Comparison of ENCODE assay signal across 1 cellular context in genomic region chr4:92433272-92433758, GRCh38.
TF ChIP-seq lines count a peak whose summit lies in the region.

No MANE protein-coding gene starts in this region.

TF ChIP-seq in GM23338, 12 proteins besides CTCF, POLR2A, EP300 and RAD21 (continued from another document):
- TF ChIP-seq, protein P1, sequence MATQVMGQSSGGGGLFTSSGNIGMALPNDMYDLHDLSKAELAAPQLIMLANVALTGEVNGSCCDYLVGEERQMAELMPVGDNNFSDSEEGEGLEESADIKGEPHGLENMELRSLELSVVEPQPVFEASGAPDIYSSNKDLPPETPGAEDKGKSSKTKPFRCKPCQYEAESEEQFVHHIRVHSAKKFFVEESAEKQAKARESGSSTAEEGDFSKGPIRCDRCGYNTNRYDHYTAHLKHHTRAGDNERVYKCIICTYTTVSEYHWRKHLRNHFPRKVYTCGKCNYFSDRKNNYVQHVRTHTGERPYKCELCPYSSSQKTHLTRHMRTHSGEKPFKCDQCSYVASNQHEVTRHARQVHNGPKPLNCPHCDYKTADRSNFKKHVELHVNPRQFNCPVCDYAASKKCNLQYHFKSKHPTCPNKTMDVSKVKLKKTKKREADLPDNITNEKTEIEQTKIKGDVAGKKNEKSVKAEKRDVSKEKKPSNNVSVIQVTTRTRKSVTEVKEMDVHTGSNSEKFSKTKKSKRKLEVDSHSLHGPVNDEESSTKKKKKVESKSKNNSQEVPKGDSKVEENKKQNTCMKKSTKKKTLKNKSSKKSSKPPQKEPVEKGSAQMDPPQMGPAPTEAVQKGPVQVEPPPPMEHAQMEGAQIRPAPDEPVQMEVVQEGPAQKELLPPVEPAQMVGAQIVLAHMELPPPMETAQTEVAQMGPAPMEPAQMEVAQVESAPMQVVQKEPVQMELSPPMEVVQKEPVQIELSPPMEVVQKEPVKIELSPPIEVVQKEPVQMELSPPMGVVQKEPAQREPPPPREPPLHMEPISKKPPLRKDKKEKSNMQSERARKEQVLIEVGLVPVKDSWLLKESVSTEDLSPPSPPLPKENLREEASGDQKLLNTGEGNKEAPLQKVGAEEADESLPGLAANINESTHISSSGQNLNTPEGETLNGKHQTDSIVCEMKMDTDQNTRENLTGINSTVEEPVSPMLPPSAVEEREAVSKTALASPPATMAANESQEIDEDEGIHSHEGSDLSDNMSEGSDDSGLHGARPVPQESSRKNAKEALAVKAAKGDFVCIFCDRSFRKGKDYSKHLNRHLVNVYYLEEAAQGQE (IDR thresholded peaks at IDR 0.05; ENCODE audit: unreplicated experiment), result no peak
